ENCODE assay signal across 18 cellular contexts in the genomic region with DNA sequence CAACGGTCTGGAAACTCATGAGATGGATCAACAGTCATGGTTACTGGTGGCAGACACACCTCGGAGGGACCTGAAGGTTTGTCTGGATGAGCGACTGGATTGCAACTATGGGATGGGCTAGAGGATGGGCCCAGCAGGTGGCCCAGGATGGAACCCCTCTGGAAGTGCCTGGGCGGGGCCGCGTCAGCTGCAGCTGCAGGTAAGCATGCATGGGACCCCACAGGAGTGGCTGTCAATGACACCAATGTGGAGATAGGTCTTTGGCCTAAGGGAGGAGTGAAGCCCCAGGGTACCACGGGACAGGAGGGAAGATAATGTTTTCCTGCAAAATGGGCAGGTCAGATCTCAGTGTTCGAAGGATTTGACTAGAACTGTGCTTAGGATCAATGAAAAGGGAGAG.
DNase-seq lines count a peak whose midpoint lies in the region; ATAC-seq, FAIRE-seq and TF ChIP-seq lines count a peak whose summit lies in the region.
"Had no signal": no experiment of that assay in that cellular context is flagged by ENCODE, and none has a peak within 500 bp of the region (broad histone marks: within the 10 kb centered on the region; RNA-seq: fewer than 3 reads in every experiment).

No MANE protein-coding gene starts in this region.

- no peak overlapping the region for H2AFZ ChIP-seq in GM12878 (ENCODE audit: control insufficient read depth, low read depth, low read length)
- H2AFZ ChIP-seq: parathyroid adenoma had no signal

- TF ChIP-seq RAD21 in GM12878 (IDR thresholded peaks at IDR 0.05; ENCODE audit: insufficient read depth, low read depth, low read length): no peak

- POLR2A ChIA-PET in GM12878 (lab: Charles Lee): no interaction called here

- CTCF ChIA-PET in activated naive CD4-positive, alpha-beta T cell treated with anti-CD3 and anti-CD28 coated beads, Interleukin-2, amount 10 ng/mL, durations not matched to agents 7 days and 5 days (lab: Charles Lee): interaction anchor here (0.9 to 2.1 kb wide), 3 partner anchors 64 to 125 kb away, joined by 3 to 7 read pairs (median 6); no protein-coding TSS in a partner anchor
- CTCF ChIA-PET in GM12878 (lab: Yijun Ruan, JAX): interaction anchor here (1.1 kb wide), 1 partner anchor 9 kb away, joined by 5 read pairs; no protein-coding TSS in a partner anchor

- no peaks in the 10 kb centered on the region for H4K20me1 ChIP-seq in GM12878 (ENCODE audit: control insufficient read depth, insufficient read depth)

- H3K27ac ChIP-seq in Peyer's patch (peak overlapping the region in 3 of 4 donors; percentile 6 to 69 (median 33)), GM12878 (ENCODE audit: control insufficient read depth, insufficient read depth) (no peak overlapping the region), aorta (ENCODE audit: low read depth in 1 of 2, low read length in 2 of 2) (no peak overlapping the region)
- H3K27ac ChIP-seq: parathyroid adenoma, right lobe of liver, testis had no signal

- no peak for FAIRE-seq in GM12878 (lab: Jason Lieb, UNC)

- no peak for DNase-seq in activated naive CD4-positive, alpha-beta T cell treated with anti-CD3 and anti-CD28 coated beads, Interleukin-2, amount 10 ng/mL, durations not matched to agents 7 days and 5 days
- no peak for DNase-seq in activated naive CD4-positive, alpha-beta T cell treated with Interleukin-2 at 50 U/mL for 16 hours
- DNase-seq in Peyer's patch (peak in 1 of 3 donors; percentile 10), GM12878 (ENCODE audit: low read depth, low spot score) (no peak), aorta (no peak)
- DNase-seq: activated effector memory CD4-positive, alpha-beta T cell treated with anti-CD3 and anti-CD28 coated beads, Interleukin-2, amount 50 U/mL, for 16 hours; DMS79; IMR-90; mesendoderm; naive B cell; NCI-H1417 treated with DMSO at 0.1 percent for 48 hours; NCI-H526 treated with DMSO at 0.1 percent for 48 hours; right lobe of liver; testis had no signal

- peaks cover 61% of the 10 kb centered on the region for H3K36me3 Mint-ChIP-seq in activated naive CD4-positive, alpha-beta T cell treated with anti-CD3 and anti-CD28 coated beads, Interleukin-2, amount 10 ng/mL, durations not matched to agents 7 days and 5 days

- peaks cover 3% of the 10 kb centered on the region for H3K9me3 Mint-ChIP-seq in activated naive CD4-positive, alpha-beta T cell treated with anti-CD3 and anti-CD28 coated beads, Interleukin-2, amount 10 ng/mL, durations not matched to agents 7 days and 5 days

- H3K27me3 Mint-ChIP-seq in activated naive CD4-positive, alpha-beta T cell treated with anti-CD3 and anti-CD28 coated beads, Interleukin-2, amount 10 ng/mL, durations not matched to agents 7 days and 5 days: no peaks in the 10 kb centered on the region
- H3K27me3 Mint-ChIP-seq: naive B cell had no signal

- TF ChIP-seq POLR2A in Peyer's patch (IDR thresholded peaks at IDR 0.05) (no peak), GM12878 (IDR thresholded peaks at IDR 0.05; ENCODE audit: low read depth, low read length) (peak; percentile 18)

- 98% methylated on average over 8 of the region's 8 CpGs for WGBS in GM12878 (ENCODE audit: insufficient coverage, insufficient replicate concordance, low lambda C conversion rate, missing lambda C conversion rate)
- 97 to 98% methylated on average over 8 of the region's 8 CpGs for WGBS in aorta, 2 donors

- no peaks in the 10 kb centered on the region for H3K27me3 ChIP-seq in Peyer's patch
- no peaks in the 10 kb centered on the region for H3K27me3 ChIP-seq in GM12878 (replicated peaks in 1 of 2; ENCODE audit: control insufficient read depth in 2 of 2, insufficient read depth in 2 of 2, low read length in 1 of 2)
- H3K27me3 ChIP-seq in aorta (ENCODE audit: control insufficient read depth in 1 of 2, insufficient read depth in 2 of 2, low read length in 1 of 2): no peaks in the 10 kb centered on the region
- H3K27me3 ChIP-seq: right lobe of liver, testis had no signal

- H3K9me3 ChIP-seq in Peyer's patch (no peaks in the 10 kb centered on the region), GM12878 (replicated peaks; ENCODE audit: control insufficient read depth, insufficient read depth, low read length) (peaks cover 18% of the 10 kb centered on the region), aorta (ENCODE audit: control insufficient read depth, low read length) (no peaks in the 10 kb centered on the region)
- H3K9me3 ChIP-seq: right lobe of liver, testis had no signal

- peaks cover 53% of the 10 kb centered on the region for H3K4me1 Mint-ChIP-seq in activated naive CD4-positive, alpha-beta T cell treated with anti-CD3 and anti-CD28 coated beads, Interleukin-2, amount 10 ng/mL, durations not matched to agents 7 days and 5 days

- H3K4me2 ChIP-seq in GM12878 (ENCODE audit: control insufficient read depth, insufficient read depth): no peak overlapping the region

- intact Hi-C loops in GM12878 (cut with micrococcal nuclease; ENCODE audit: unreplicated experiment): no loop called here
- intact Hi-C loops in aorta (cut with DNase I): no loop called here

- in situ Hi-C loops in GM12878 (cut with MboI): no loop called here

- no peak overlapping the region for H3K9ac ChIP-seq in GM12878 (ENCODE audit: control insufficient read depth, insufficient read depth, low read length)
- H3K9ac ChIP-seq: parathyroid adenoma had no signal

- TF ChIP-seq CTCF in Peyer's patch (IDR thresholded peaks at IDR 0.05) (no peak), GM12878 (IDR thresholded peaks at IDR 0.05 in 2 of 3, conservative IDR thresholded peaks at IDR 0.05 in 1 of 3; ENCODE audit: control insufficient read depth in 2 of 3, extremely low read depth in 1 of 3, insufficient read depth in 1 of 3, low read depth in 3 of 3, low read length in 3 of 3) (no peak)

- SMC1A ChIA-PET in GM12878 (lab: Charles Lee; ENCODE audit: uncharacterized antibody, unreplicated experiment): interaction anchor here (1.1 to 3.7 kb wide), 4 partner anchors 9 to 96 kb away, joined by 3 to 11 read pairs (median 7); no protein-coding TSS in a partner anchor

- peak overlapping the region; percentile 96 for H3K27ac Mint-ChIP-seq in activated naive CD4-positive, alpha-beta T cell treated with anti-CD3 and anti-CD28 coated beads, Interleukin-2, amount 10 ng/mL, durations not matched to agents 7 days and 5 days

- no peak for TF ChIP-seq EP300 in GM12878 (IDR thresholded peaks at IDR 0.05; ENCODE audit: borderline replicate concordance in 1 of 2, control insufficient read depth in 1 of 2, low read depth in 2 of 2, low read length in 2 of 2)

- RAD21 ChIA-PET in GM12878 (lab: Charles Lee; ENCODE audit: unreplicated experiment): no interaction called here

- H3K4me3 ChIP-seq in Peyer's patch (no peak overlapping the region), GM12878 (no peak overlapping the region), aorta (ENCODE audit: low read length in 2 of 2) (no peak overlapping the region)
- H3K4me3 ChIP-seq: right lobe of liver, testis had no signal

- ATAC-seq in GM12878 (no peak), aorta (ENCODE audit: low FRiP score) (peak; percentile 9), HG03045 (IDR thresholded peaks at IDR 0.05; ENCODE audit: unreplicated experiment) (no peak), HG03196 (IDR thresholded peaks at IDR 0.05; ENCODE audit: unreplicated experiment) (no peak)
- ATAC-seq: right lobe of liver, Right ventricle myocardium inferior had no signal

- no TSS peak for BruUV-seq in GM12878 (replicated peaks; lab: Mats Ljungman, UMichigan)

- H3K36me3 ChIP-seq in Peyer's patch: peaks cover 0 to 37% (median 0%) of the 10 kb centered on the region in 3 donors
- H3K36me3 ChIP-seq in GM12878 (ENCODE audit: control insufficient read depth in 2 of 2, insufficient read depth in 2 of 2, low read length in 1 of 2): peaks cover 15 to 34% of the 10 kb centered on the region in 2 experiments
- H3K36me3 ChIP-seq in aorta (ENCODE audit: control insufficient read depth in 1 of 2, insufficient read depth in 2 of 2, low read length in 1 of 2): peaks cover 0 to 13% of the 10 kb centered on the region in 2 donors
- H3K36me3 ChIP-seq: right lobe of liver had no signal

- no peaks in the 10 kb centered on the region for H3K79me2 ChIP-seq in GM12878 (ENCODE audit: control insufficient read depth, insufficient read depth, low read length)
- H3K79me2 ChIP-seq: parathyroid adenoma had no signal

- H3K4me3 Mint-ChIP-seq in activated naive CD4-positive, alpha-beta T cell treated with anti-CD3 and anti-CD28 coated beads, Interleukin-2, amount 10 ng/mL, durations not matched to agents 7 days and 5 days: no peak overlapping the region
- H3K4me3 Mint-ChIP-seq: naive B cell had no signal

- H3K4me1 ChIP-seq in Peyer's patch: peaks cover 0 to 4% (median 0%) of the 10 kb centered on the region in 4 donors
- H3K4me1 ChIP-seq in GM12878 (ENCODE audit: control insufficient read depth, insufficient read depth, low read length): no peaks in the 10 kb centered on the region
- no peaks in the 10 kb centered on the region for H3K4me1 ChIP-seq in aorta (ENCODE audit: control insufficient read depth in 1 of 2, insufficient read depth in 2 of 2, low read length in 2 of 2)
- H3K4me1 ChIP-seq: right lobe of liver, testis had no signal

TF ChIP-seq in GM12878, 131 proteins besides CTCF, POLR2A, EP300 and RAD21 (continues in another document):
- TF ChIP-seq TCF12 (IDR thresholded peaks at IDR 0.05; ENCODE audit: low read depth, low read length) (no peak), ZZZ3 (IDR thresholded peaks at IDR 0.05; ENCODE audit: control insufficient read depth, insufficient read length, low read depth) (no peak)
- TF ChIP-seq, protein P1, sequence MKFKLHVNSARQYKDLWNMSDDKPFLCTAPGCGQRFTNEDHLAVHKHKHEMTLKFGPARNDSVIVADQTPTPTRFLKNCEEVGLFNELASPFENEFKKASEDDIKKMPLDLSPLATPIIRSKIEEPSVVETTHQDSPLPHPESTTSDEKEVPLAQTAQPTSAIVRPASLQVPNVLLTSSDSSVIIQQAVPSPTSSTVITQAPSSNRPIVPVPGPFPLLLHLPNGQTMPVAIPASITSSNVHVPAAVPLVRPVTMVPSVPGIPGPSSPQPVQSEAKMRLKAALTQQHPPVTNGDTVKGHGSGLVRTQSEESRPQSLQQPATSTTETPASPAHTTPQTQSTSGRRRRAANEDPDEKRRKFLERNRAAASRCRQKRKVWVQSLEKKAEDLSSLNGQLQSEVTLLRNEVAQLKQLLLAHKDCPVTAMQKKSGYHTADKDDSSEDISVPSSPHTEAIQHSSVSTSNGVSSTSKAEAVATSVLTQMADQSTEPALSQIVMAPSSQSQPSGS (IDR thresholded peaks at IDR 0.05; ENCODE audit: low read length): no peak
- TF ChIP-seq, protein P2, sequence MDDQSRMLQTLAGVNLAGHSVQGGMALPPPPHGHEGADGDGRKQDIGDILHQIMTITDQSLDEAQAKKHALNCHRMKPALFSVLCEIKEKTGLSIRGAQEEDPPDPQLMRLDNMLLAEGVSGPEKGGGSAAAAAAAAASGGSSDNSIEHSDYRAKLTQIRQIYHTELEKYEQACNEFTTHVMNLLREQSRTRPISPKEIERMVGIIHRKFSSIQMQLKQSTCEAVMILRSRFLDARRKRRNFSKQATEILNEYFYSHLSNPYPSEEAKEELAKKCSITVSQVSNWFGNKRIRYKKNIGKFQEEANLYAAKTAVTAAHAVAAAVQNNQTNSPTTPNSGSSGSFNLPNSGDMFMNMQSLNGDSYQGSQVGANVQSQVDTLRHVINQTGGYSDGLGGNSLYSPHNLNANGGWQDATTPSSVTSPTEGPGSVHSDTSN (IDR thresholded peaks at IDR 0.05; ENCODE audit: insufficient replicate concordance, low read depth, low read length): no peak

Comparison
In these comparisons a context has a peak if more than half of its experiments do, and no peak if none do; other contexts are left out.
1. H3K27ac ChIP-seq: peak in Peyer's patch (3 of 4); none in GM12878 (single experiment) and aorta (0 of 2).